In the genomic region with DNA sequence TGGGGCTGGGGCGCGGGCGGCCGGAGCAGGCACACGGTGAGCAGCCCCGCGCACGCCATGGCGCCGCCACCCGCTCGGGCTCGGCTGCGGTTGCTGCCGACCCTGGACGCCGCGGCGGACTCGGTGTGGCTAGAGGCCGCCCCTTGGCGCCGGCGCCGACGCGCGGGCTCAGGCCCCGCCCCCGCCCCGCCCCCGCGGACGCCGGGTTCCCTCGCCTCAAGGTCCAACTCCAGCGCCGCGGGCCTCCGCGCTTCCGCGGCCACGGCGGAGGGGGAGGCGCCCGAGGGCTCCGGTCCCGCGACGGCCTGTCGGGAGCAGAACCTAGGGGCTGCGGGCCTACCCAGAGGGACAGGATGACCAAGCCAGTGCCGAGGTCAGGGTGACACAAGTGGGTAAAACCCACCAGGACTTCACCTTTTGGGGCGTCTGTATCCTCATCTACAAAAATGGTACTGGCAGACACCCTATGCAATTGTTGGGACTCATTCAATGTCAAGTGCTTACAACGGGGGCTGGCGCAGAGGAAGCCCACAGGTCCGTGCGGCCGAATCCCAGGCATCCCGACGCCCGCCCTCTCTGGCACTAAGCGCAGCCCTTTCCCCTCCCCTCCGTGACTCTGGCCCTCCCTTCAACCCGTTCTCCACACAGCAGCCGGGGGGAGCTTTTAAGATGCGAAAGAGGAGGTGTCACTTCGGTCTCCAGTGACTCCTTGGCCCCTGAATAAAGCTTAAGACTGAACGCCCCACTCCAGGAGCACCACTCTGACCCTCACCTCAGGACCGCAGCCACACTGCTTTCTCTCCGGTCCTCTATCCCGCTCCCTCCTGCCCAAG, we compare ENCODE assay signal across 8 cellular contexts. TPM values are rescaled to one million over a fixed set of nuclear protein-coding genes. Genes with fewer than 3 reads are reported as not detected.
A peak's percentile ranks its signal among the peaks of the same experiment; 100 is the strongest.
DNase-seq lines count a peak whose midpoint lies in the region; ATAC-seq and TF ChIP-seq lines count a peak whose summit lies in the region.

A gene with protein sequence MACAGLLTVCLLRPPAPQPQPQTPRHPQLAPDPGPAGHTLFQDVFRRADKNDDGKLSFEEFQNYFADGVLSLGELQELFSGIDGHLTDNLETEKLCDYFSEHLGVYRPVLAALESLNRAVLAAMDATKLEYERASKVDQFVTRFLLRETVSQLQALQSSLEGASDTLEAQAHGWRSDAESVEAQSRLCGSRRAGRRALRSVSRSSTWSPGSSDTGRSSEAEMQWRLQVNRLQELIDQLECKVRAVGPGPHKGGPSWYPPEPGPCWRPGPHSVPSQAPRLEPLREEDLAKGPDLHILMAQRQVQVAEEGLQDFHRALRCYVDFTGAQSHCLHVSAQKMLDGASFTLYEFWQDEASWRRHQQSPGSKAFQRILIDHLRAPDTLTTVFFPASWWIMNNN (minus strand): TSS at position 135 of the 833 bp plus-strand sequence. CDS start 76 bp downstream, at position 59.

- no peak for TF ChIP-seq CTCF in lower lobe of right lung (IDR thresholded peaks at IDR 0.05)

- H3K9me3 ChIP-seq in lower lobe of right lung, result no peaks in the 10 kb centered on the region

- H3K36me3 ChIP-seq in lower lobe of right lung, result peaks cover 6% of the 10 kb centered on the region

- ATAC-seq in HG03095 (IDR thresholded peaks at IDR 0.05; ENCODE audit: unreplicated experiment), result peak; percentile 61
- peak; percentile 92 to 94 for ATAC-seq in lower lobe of right lung

- H3K27ac ChIP-seq in lower lobe of right lung, result peak within 1 kb of the TSS; percentile 83

- peaks cover 36% of the 10 kb centered on the region for H3K4me1 ChIP-seq in lower lobe of right lung

- DNase-seq in SIG-M5 treated with dmso at 0.1 percent for 504 hours (lab: John Stamatoyannopoulos, UW; ENCODE audit: unreplicated experiment), result peak; percentile 57
- DNase-seq in SIG-M5 (lab: John Stamatoyannopoulos, UW), result no peak
- DNase-seq in NCI-H524 (lab: John Stamatoyannopoulos, UW), result peak; percentile 87 to 90
- peak; percentile 69 to 75 for DNase-seq in activated CD4-positive, alpha-beta T cell treated with anti-CD3 and anti-CD28 coated beads, Interleukin-2, amount 50 U/mL, for 48 hours
- DNase-seq in effector CD4-positive, alpha-beta T cell, result peak; percentile 44
- peak; percentile 87 for DNase-seq in lower lobe of right lung
- peak in 2 of 3 donors; percentile 53 to 61 for DNase-seq in stimulated activated CD4-positive, alpha-beta T cell treated with anti-CD3 and anti-CD28 coated beads, TNF-alpha, amount 100 ng/mL, for 48 hours (ENCODE audit: low read depth in 3 of 3)

- intact Hi-C loops in lower lobe of right lung (cut with DNase I), result no loop called here

- H3K4me3 ChIP-seq in lower lobe of right lung, result peak within 1 kb of the TSS; percentile 67

- no peaks in the 10 kb centered on the region for H3K27me3 ChIP-seq in lower lobe of right lung (ENCODE audit: low read depth)

RNA-seq across cellular contexts. Expression of the gene that starts here (rescaled TPM):
- 60.3 TPM for total RNA-seq in lower lobe of right lung
